ENCODE assay signal across 8 cellular contexts in genomic region chr17:1865252-1866037, GRCh38. TPM values are rescaled to one million over a fixed set of nuclear protein-coding genes. Genes with fewer than 3 reads are reported as not detected.
DNase-seq lines count a peak whose midpoint lies in the region; ATAC-seq and TF ChIP-seq lines count a peak whose summit lies in the region.

No MANE protein-coding gene starts in this region.

- peak in 3 of 4 experiments; percentile 50 to 57 (median 56) for TF ChIP-seq CTCF in prostate gland (IDR thresholded peaks at IDR 0.05)

- H3K27me3 ChIP-seq in prostate gland (replicated peaks; ENCODE audit: insufficient read depth): no peaks in the 10 kb centered on the region

- no peak for TF ChIP-seq POLR2A in prostate gland (IDR thresholded peaks at IDR 0.05)

- DNase-seq in NCI-H2029 treated with DMSO at 0.1 percent for 48 hours (lab: John Stamatoyannopoulos, UW): peak; percentile 8
- no peak for DNase-seq in NCI-H2029 (lab: John Stamatoyannopoulos, UW)
- peak; percentile 8 for DNase-seq in NCI-H146 treated with DMSO at 0.1 percent for 48 hours (lab: John Stamatoyannopoulos, UW; ENCODE audit: unreplicated experiment)
- DNase-seq in activated CD4-positive, alpha-beta T cell treated with anti-CD3 and anti-CD28 coated beads for 4 hours: peak; percentile 33 to 58
- DNase-seq in epidermal melanocyte (ENCODE audit: insufficient read length, low spot score): peak; percentile 32
- DNase-seq in prostate gland (ENCODE audit: low spot score): peak; percentile 23

- no peaks in the 10 kb centered on the region for H3K4me1 ChIP-seq in prostate gland (replicated peaks)

- ATAC-seq in HG03439 (IDR thresholded peaks at IDR 0.05; ENCODE audit: unreplicated experiment) (no peak), GM21367 (IDR thresholded peaks at IDR 0.05; ENCODE audit: unreplicated experiment) (no peak)

- no peak overlapping the region for H3K4me3 ChIP-seq in prostate gland

- H3K9me3 ChIP-seq in prostate gland: no peaks in the 10 kb centered on the region

- no peaks in the 10 kb centered on the region for H3K36me3 ChIP-seq in prostate gland

- 62% methylated on average over 17 of the region's 17 CpGs for WGBS in prostate gland

- intact Hi-C loops in prostate gland (cut with DNase I): loop anchor here (5.0 kb wide), 1 partner anchor 143 kb away; the partner anchor contains the start of gene WDR81

- H3K27ac ChIP-seq in prostate gland: no peak overlapping the region

RNA-seq across cellular contexts. Expression of gene RPA1, which starts 35.6 kb away (rescaled TPM):
- total RNA-seq in prostate gland: 10 to 100 TPM; 33.0 to 34.0 TPM

RNA-seq across cellular contexts. Expression of gene SMYD4, which starts 35.7 kb away (rescaled TPM):
- total RNA-seq in prostate gland: 10 to 100 TPM; 13.6 to 14.7 TPM
